1 cellular context compared by ENCODE assay signal in the genomic region with DNA sequence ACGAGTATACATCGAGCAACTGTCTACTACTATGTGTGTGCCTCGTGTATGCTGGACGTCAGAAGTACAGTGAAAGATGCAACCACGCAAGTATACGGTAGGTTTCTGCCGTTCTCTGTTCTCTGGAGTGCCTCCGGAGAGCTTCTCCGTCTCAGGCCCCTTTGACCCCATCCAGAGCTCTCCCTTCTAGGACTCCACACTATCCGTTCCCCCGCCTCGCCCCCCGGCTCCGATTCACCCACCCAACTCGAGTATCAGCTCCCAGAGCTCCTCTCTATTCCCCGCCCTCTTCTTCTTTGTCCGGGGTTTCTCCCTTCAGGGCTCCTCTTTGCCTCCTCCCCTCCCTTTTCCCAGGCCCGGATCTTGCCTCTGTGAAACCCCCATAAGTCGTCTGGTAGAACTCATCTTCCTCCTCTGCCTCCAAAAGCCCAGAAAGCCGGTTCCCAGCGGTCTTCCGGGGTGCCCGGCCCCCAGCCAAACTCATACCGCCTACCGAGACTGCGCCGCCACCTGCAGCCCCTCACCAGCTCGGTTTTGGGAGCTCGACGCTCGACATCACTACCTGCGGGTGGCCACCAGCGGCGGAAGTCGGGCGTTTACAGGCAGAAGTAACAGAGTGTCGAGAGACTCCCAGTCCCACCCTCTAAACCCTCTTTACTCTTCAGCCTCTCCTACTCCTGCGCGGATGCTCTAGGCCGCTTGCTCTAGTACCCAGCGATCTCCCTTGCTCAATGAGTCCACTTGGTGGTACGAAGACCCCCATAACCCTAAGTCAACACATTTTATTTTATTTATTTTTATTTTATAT.
TF ChIP-seq lines count a peak whose summit lies in the region.

A gene with protein sequence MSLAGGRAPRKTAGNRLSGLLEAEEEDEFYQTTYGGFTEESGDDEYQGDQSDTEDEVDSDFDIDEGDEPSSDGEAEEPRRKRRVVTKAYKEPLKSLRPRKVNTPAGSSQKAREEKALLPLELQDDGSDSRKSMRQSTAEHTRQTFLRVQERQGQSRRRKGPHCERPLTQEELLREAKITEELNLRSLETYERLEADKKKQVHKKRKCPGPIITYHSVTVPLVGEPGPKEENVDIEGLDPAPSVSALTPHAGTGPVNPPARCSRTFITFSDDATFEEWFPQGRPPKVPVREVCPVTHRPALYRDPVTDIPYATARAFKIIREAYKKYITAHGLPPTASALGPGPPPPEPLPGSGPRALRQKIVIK (minus strand): TSS at position 560 of the 808 bp plus-strand sequence. CDS start 76 bp downstream, at position 484.

TF ChIP-seq in K562, 482 proteins besides CTCF, POLR2A, EP300 and RAD21 (continued from another document):
- TF ChIP-seq, protein P1, sequence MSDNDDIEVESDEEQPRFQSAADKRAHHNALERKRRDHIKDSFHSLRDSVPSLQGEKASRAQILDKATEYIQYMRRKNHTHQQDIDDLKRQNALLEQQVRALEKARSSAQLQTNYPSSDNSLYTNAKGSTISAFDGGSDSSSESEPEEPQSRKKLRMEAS (CRISPR knock-in tag; IDR thresholded peaks at IDR 0.05), result no peak
